Comparison of ENCODE assay signal across 8 cellular contexts in the genomic region with DNA sequence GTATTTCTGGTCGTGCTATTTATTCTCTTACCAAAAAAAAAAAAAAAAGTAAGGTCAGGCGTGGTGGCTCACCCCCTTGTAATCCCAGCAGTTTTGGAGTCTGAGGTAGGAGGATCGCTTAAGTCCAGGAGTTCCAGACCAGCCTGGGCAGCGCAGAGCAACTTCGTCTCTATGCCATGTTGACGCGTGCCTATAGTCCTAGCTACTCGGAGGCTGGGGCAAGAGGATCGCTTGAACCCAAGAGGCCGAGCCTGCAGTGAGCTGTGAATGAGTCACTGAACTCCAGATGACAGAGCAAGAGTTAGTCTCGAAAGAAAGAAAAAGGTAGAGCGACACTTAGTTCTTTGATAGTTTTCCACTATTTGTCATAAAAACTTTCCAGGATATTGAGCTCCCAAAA. TPM values are rescaled to one million over a fixed set of nuclear protein-coding genes. Genes with fewer than 3 reads are reported as not detected.
DNase-seq lines count a peak whose midpoint lies in the region; ATAC-seq and TF ChIP-seq lines count a peak whose summit lies in the region.

No MANE protein-coding gene starts in this region.

- H3K27me3 Mint-ChIP-seq in T-helper 1 cell treated with Interleukin-12 subunit alpha and Interleukin-12 subunit beta and Interleukin-4 antibody, amounts not matched to agents 30 μg/mL and 1 μg/mL, for 36 hours (ENCODE audit: low read depth), result no peaks in the 10 kb centered on the region
- no peaks in the 10 kb centered on the region for H3K27me3 Mint-ChIP-seq in activated naive CD4-positive, alpha-beta T cell treated with anti-CD3 and anti-CD28 coated beads for 36 hours (ENCODE audit: low read depth)

- CTCF ChIA-PET in activated naive CD4-positive, alpha-beta T cell treated with anti-CD3 and anti-CD28 coated beads for 36 hours (lab: Charles Lee), result interaction anchor here (0.6 to 1.3 kb wide), 10 partner anchors 15 to 365 kb away, joined by 3 to 18 read pairs (median 3); partner anchors contain the start of genes CNEP1R1 and HEATR3

- H3K9me3 ChIP-seq in mucosa of rectum (ENCODE audit: control insufficient read depth in 2 of 2, low read length in 2 of 2) (no peaks in the 10 kb centered on the region), tibial artery (no peaks in the 10 kb centered on the region), aorta (ENCODE audit: control insufficient read depth, low read length) (no peaks in the 10 kb centered on the region)

- H3K4me1 Mint-ChIP-seq in T-helper 1 cell treated with Interleukin-12 subunit alpha and Interleukin-12 subunit beta and Interleukin-4 antibody, amounts not matched to agents 30 μg/mL and 1 μg/mL, for 36 hours (ENCODE audit: low read depth), result peaks cover 27% of the 10 kb centered on the region
- H3K4me1 Mint-ChIP-seq in activated naive CD4-positive, alpha-beta T cell treated with anti-CD3 and anti-CD28 coated beads for 36 hours (ENCODE audit: low read depth), result peaks cover 28% of the 10 kb centered on the region

- intact Hi-C loops in activated naive CD4-positive, alpha-beta T cell treated with anti-CD3 and anti-CD28 coated beads for 36 hours (cut with micrococcal nuclease), result loop anchor here (1.0 to 5.0 kb wide), 10 partner anchors 9 to 1539 kb away; partner anchors contain the start of genes CNEP1R1, CYLD, HEATR3 and N4BP1
- intact Hi-C loops in tibial artery (cut with DNase I; ENCODE audit: low total_unique reads) (loop anchor here (10.0 kb wide), 1 partner anchor 127 kb away; the partner anchor contains the start of gene CNEP1R1), aorta (cut with DNase I) (loop anchor here (5.0 to 10.0 kb wide), 4 partner anchors 84 to 513 kb away; partner anchors contain the start of genes BRD7 (in 2 of the 2) and HEATR3 (in 2 of the 2))

- H3K36me3 ChIP-seq in mucosa of rectum (ENCODE audit: control insufficient read depth in 2 of 2, insufficient read depth in 2 of 2, low read length in 2 of 2), result no peaks in the 10 kb centered on the region
- no peaks in the 10 kb centered on the region for H3K36me3 ChIP-seq in tibial artery
- H3K36me3 ChIP-seq in aorta (ENCODE audit: control insufficient read depth in 1 of 2, insufficient read depth in 2 of 2, low read length in 1 of 2), result no peaks in the 10 kb centered on the region

- peak overlapping the region; percentile 91 for H3K4me3 Mint-ChIP-seq in T-helper 1 cell treated with Interleukin-12 subunit alpha and Interleukin-12 subunit beta and Interleukin-4 antibody, amounts not matched to agents 30 μg/mL and 1 μg/mL, for 36 hours
- H3K4me3 Mint-ChIP-seq in activated naive CD4-positive, alpha-beta T cell treated with anti-CD3 and anti-CD28 coated beads for 36 hours, result peak overlapping the region; percentile 80

- H3K27ac ChIP-seq in mucosa of rectum (ENCODE audit: low read depth in 2 of 2, low read length in 2 of 2) (peak overlapping the region in 1 of 2 donors; percentile 97), tibial artery (peak overlapping the region; percentile 90 to 94), aorta (ENCODE audit: low read depth in 1 of 2, low read length in 2 of 2) (no peak overlapping the region)

- peaks cover 10% of the 10 kb centered on the region for H3K36me3 Mint-ChIP-seq in T-helper 1 cell treated with Interleukin-12 subunit alpha and Interleukin-12 subunit beta and Interleukin-4 antibody, amounts not matched to agents 30 μg/mL and 1 μg/mL, for 36 hours (ENCODE audit: low read depth)
- H3K36me3 Mint-ChIP-seq in activated naive CD4-positive, alpha-beta T cell treated with anti-CD3 and anti-CD28 coated beads for 36 hours (ENCODE audit: low read depth), result peaks cover 8% of the 10 kb centered on the region

- H3K27me3 ChIP-seq in mucosa of rectum (ENCODE audit: control insufficient read depth in 2 of 2, insufficient read depth in 2 of 2, low read length in 2 of 2), result no peaks in the 10 kb centered on the region
- H3K27me3 ChIP-seq in tibial artery, result no peaks in the 10 kb centered on the region
- H3K27me3 ChIP-seq in aorta (ENCODE audit: control insufficient read depth in 1 of 2, insufficient read depth in 2 of 2, low read length in 1 of 2), result no peaks in the 10 kb centered on the region

- DNase-seq in T-helper 1 cell (no peak), tibial artery (no peak), aorta (no peak), pons (ENCODE audit: low spot score) (no peak)
- peak; percentile 59 for DNase-seq in activated naive CD4-positive, alpha-beta T cell treated with anti-CD3 and anti-CD28 coated beads for 36 hours

- ATAC-seq in HG03342 (IDR thresholded peaks at IDR 0.05; ENCODE audit: unreplicated experiment), result no peak
- no peak for ATAC-seq in aorta (ENCODE audit: low FRiP score)

- peak overlapping the region; percentile 98 for H3K27ac Mint-ChIP-seq in T-helper 1 cell treated with Interleukin-12 subunit alpha and Interleukin-12 subunit beta and Interleukin-4 antibody, amounts not matched to agents 30 μg/mL and 1 μg/mL, for 36 hours
- peak overlapping the region; percentile 93 for H3K27ac Mint-ChIP-seq in activated naive CD4-positive, alpha-beta T cell treated with anti-CD3 and anti-CD28 coated beads for 36 hours

- WGBS in aorta, 2 donors, result 90 to 94% methylated on average over 11 to 12 of the region's 12 CpGs

- peak overlapping the region; percentile 85 to 91 for H3K4me3 ChIP-seq in mucosa of rectum (ENCODE audit: low read length in 2 of 2)
- H3K4me3 ChIP-seq in tibial artery, result peak overlapping the region; percentile 74 to 93
- H3K4me3 ChIP-seq in aorta (ENCODE audit: low read length in 2 of 2), result no peak overlapping the region

- H3K9ac ChIP-seq in mucosa of rectum (ENCODE audit: low read depth in 1 of 2, low read length in 2 of 2), result no peak overlapping the region

- H3K4me1 ChIP-seq in mucosa of rectum (ENCODE audit: control insufficient read depth in 2 of 2, insufficient read depth in 2 of 2, low read length in 2 of 2), result peaks cover 8 to 25% of the 10 kb centered on the region in 2 donors
- H3K4me1 ChIP-seq in tibial artery, result peaks cover 0 to 21% (median 12%) of the 10 kb centered on the region in 4 donors
- no peaks in the 10 kb centered on the region for H3K4me1 ChIP-seq in aorta (ENCODE audit: control insufficient read depth in 1 of 2, insufficient read depth in 2 of 2, low read length in 2 of 2)

- H3K9me3 Mint-ChIP-seq in T-helper 1 cell treated with Interleukin-12 subunit alpha and Interleukin-12 subunit beta and Interleukin-4 antibody, amounts not matched to agents 30 μg/mL and 1 μg/mL, for 36 hours, result no peaks in the 10 kb centered on the region
- H3K9me3 Mint-ChIP-seq in activated naive CD4-positive, alpha-beta T cell treated with anti-CD3 and anti-CD28 coated beads for 36 hours, result no peaks in the 10 kb centered on the region

- no peak for TF ChIP-seq CTCF in tibial artery (IDR thresholded peaks at IDR 0.05)

RNA-seq across cellular contexts. Expression of gene TENT4B, which starts 1.4 kb away (rescaled TPM):
- total RNA-seq in activated naive CD4-positive, alpha-beta T cell treated with anti-CD3 and anti-CD28 coated beads for 36 hours, result 10 to 100 TPM; 17.9 to 18.4 TPM
- 10 to 100 TPM; 13.2 to 13.9 TPM for total RNA-seq in aorta
- 1 to 10 TPM; 4.5 to 6.5 TPM for polyA plus RNA-seq in aorta

Comparison
In these comparisons a context has a peak if more than half of its experiments do, and no peak if none do; other contexts are left out.
1. H3K27ac ChIP-seq: peak in tibial artery (2 of 2); none in aorta (0 of 2).
2. H3K4me3 ChIP-seq: peak in mucosa of rectum (2 of 2) and tibial artery (2 of 2); none in aorta (0 of 2).